In the genomic region with DNA sequence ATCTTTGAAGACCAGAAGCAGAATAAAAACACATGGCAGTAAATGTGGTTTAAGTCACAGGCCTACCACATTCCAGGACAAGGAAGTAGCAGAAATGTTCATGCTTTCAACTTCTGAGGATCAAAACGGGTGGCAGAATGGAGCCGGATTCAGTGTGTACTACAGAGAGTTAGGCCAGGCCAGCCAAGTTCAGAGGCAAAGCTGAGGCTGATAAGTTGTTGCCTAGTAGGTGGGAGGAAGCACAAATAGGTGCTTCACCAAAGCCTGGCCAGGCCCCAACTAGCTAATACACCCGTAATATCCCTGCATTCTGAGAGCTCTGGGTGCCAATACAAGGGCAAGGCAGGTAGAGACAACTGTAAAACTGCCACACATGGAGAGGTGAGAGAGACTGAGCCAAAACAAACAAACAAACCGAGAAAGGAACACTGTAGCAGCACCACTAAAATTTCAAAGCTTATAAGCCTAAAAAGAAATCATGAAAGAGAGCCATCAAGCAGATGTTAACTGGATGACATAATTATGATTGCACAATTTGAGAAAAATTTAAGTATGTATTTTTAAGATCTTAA, we compare ENCODE assay signal across 11 cellular contexts.
DNase-seq lines count a peak whose midpoint lies in the region; ATAC-seq and TF ChIP-seq lines count a peak whose summit lies in the region.
"Had no signal": no experiment of that assay in that cellular context is flagged by ENCODE, and none has a peak within 500 bp of the region (broad histone marks: within the 10 kb centered on the region; RNA-seq: fewer than 3 reads in every experiment).

No MANE protein-coding gene starts in this region.

- H3K27ac ChIP-seq in ascending aorta = peak overlapping the region; percentile 47 to 51

- no peaks in the 10 kb centered on the region for H3K36me3 ChIP-seq in Loucy (ENCODE audit: insufficient read depth, low read length)
- H3K36me3 ChIP-seq in ascending aorta = no peaks in the 10 kb centered on the region
- H3K36me3 ChIP-seq: BLaER1 treated with 17β-estradiol and CSF1 and Interleukin-3, amounts not matched to agents 10 nM and 100 nM had no signal

- H2AFZ ChIP-seq in Loucy (ENCODE audit: low read length) = peak overlapping the region; percentile 34; the same call in 1 of the 2 replicates

- no peaks in the 10 kb centered on the region for H3K4me1 Mint-ChIP-seq in CD14-positive monocyte
- H3K4me1 Mint-ChIP-seq: activated CD4-positive, alpha-beta memory T cell treated with anti-CD3 and anti-CD28 coated beads, Interleukin-2, amount 10 ng/mL, durations not matched to agents 7 days and 5 days had no signal

- DNase-seq in AG08395 (ENCODE audit: low spot score) (peak; percentile 10), ascending aorta (ENCODE audit: low spot score in 2 of 2) (no peak), islet precursor cell (peak; percentile 55), GDM1 (lab: John Stamatoyannopoulos, UW) (no peak), CD14-positive monocyte (ENCODE audit: low spot score) (no peak)
- DNase-seq in effector CD4-positive, alpha-beta T cell = no peak
- DNase-seq: activated CD4-positive, alpha-beta memory T cell treated with anti-CD3 and anti-CD28 coated beads, Interleukin-2, amount 10 ng/mL, durations not matched to agents 7 days and 5 days; central memory CD4-positive, alpha-beta T cell had no signal

- peaks cover 0 to 4% (median 1%) of the 10 kb centered on the region in 7 donors for H3K9me3 Mint-ChIP-seq in CD14-positive monocyte
- H3K9me3 Mint-ChIP-seq: activated CD4-positive, alpha-beta memory T cell treated with anti-CD3 and anti-CD28 coated beads, Interleukin-2, amount 10 ng/mL, durations not matched to agents 7 days and 5 days had no signal

- no peak for ATAC-seq in GM18868 (IDR thresholded peaks at IDR 0.05; ENCODE audit: unreplicated experiment)

- no peaks in the 10 kb centered on the region for H4K20me1 ChIP-seq in Loucy (ENCODE audit: insufficient read depth, low read length, poor library complexity, severe bottlenecking)
- H4K20me1 ChIP-seq: BLaER1 treated with 17β-estradiol and CSF1 and Interleukin-3, amounts not matched to agents 10 nM and 100 nM had no signal

- intact Hi-C loops in ascending aorta (cut with DNase I) (no loop called here), CD14-positive monocyte (cut with micrococcal nuclease) (no loop called here)

- H3K27ac Mint-ChIP-seq in CD14-positive monocyte = no peak overlapping the region
- H3K27ac Mint-ChIP-seq: activated CD4-positive, alpha-beta memory T cell treated with anti-CD3 and anti-CD28 coated beads, Interleukin-2, amount 10 ng/mL, durations not matched to agents 7 days and 5 days had no signal

- H3K4me3 ChIP-seq in Loucy (ENCODE audit: low read length, poor library complexity, severe bottlenecking) (no peak overlapping the region), ascending aorta (no peak overlapping the region)
- H3K4me3 ChIP-seq: BLaER1 treated with 17β-estradiol and CSF1 and Interleukin-3, amounts not matched to agents 10 nM and 100 nM had no signal

- no peak overlapping the region for H3K4me3 Mint-ChIP-seq in CD14-positive monocyte
- H3K4me3 Mint-ChIP-seq: activated CD4-positive, alpha-beta memory T cell treated with anti-CD3 and anti-CD28 coated beads, Interleukin-2, amount 10 ng/mL, durations not matched to agents 7 days and 5 days had no signal

- no peaks in the 10 kb centered on the region for H3K4me1 ChIP-seq in Loucy (ENCODE audit: insufficient read depth, low read length, poor library complexity, severe bottlenecking)
- peaks cover 0 to 2% of the 10 kb centered on the region in 2 donors for H3K4me1 ChIP-seq in ascending aorta

- H3K4me2 ChIP-seq in Loucy (ENCODE audit: low read depth, low read length, poor library complexity, severe bottlenecking) = no peak overlapping the region

- H3K9me3 ChIP-seq in Loucy (ENCODE audit: insufficient read depth, low read depth, low read length) (no peaks in the 10 kb centered on the region), ascending aorta (no peaks in the 10 kb centered on the region)
- H3K9me3 ChIP-seq: BLaER1 treated with 17β-estradiol and CSF1 and Interleukin-3, amounts not matched to agents 10 nM and 100 nM had no signal

- H3K27me3 Mint-ChIP-seq in CD14-positive monocyte (ENCODE audit: low read depth in 3 of 3) = no peaks in the 10 kb centered on the region
- H3K27me3 Mint-ChIP-seq: activated CD4-positive, alpha-beta memory T cell treated with anti-CD3 and anti-CD28 coated beads, Interleukin-2, amount 10 ng/mL, durations not matched to agents 7 days and 5 days had no signal

- no peaks in the 10 kb centered on the region for H3F3A ChIP-seq in Loucy (ENCODE audit: low read depth)

- H3K27me3 ChIP-seq in Loucy (ENCODE audit: insufficient read depth, low read length, poor library complexity, severe bottlenecking) (no peaks in the 10 kb centered on the region), ascending aorta (no peaks in the 10 kb centered on the region)
- H3K27me3 ChIP-seq: BLaER1 treated with 17β-estradiol and CSF1 and Interleukin-3, amounts not matched to agents 10 nM and 100 nM had no signal

- H3K79me2 ChIP-seq in Loucy (ENCODE audit: insufficient read depth, low read length) = no peaks in the 10 kb centered on the region

- no peak overlapping the region for H3K9ac ChIP-seq in Loucy (ENCODE audit: low read depth, low read length, poor library complexity, severe bottlenecking)
- H3K9ac ChIP-seq: BLaER1 treated with 17β-estradiol and CSF1 and Interleukin-3, amounts not matched to agents 10 nM and 100 nM had no signal

- no peaks in the 10 kb centered on the region for H3K9me2 ChIP-seq in Loucy (replicated peaks; ENCODE audit: low read depth, low read length)

- TF ChIP-seq CTCF in Loucy (conservative IDR thresholded peaks at IDR 0.05; ENCODE audit: low read length) = no peak
- no peak for TF ChIP-seq CTCF in ascending aorta (IDR thresholded peaks at IDR 0.05)
- TF ChIP-seq CTCF in CD14-positive monocyte (IDR thresholded peaks at IDR 0.05) = no peak

- H3K36me3 Mint-ChIP-seq in CD14-positive monocyte = no peaks in the 10 kb centered on the region

Comparison
In these comparisons a context has a peak if more than half of its experiments do, and no peak if none do; other contexts are left out.
1. DNase-seq: peak in AG08395 (single experiment) and islet precursor cell (single experiment); none in ascending aorta (0 of 2), effector CD4-positive, alpha-beta T cell (single experiment), GDM1 (single experiment) and CD14-positive monocyte (single experiment).